In genomic region chr4:171813195-171813955, GRCh38 we compare ENCODE assay signal across 8 cellular contexts. TPM values are rescaled to one million over a fixed set of nuclear protein-coding genes. Genes with fewer than 3 reads are reported as not detected.
A peak's percentile ranks its signal among the peaks of the same experiment; 100 is the strongest.
DNase-seq lines count a peak whose midpoint lies in the region; ATAC-seq lines count a peak whose summit lies in the region.

Gene GALNTL6, plus strand, starts transcription at chr4:171813404.

- H3K18ac ChIP-seq in mesendoderm (ENCODE audit: low read length) = peak within 1 kb of the TSS; percentile 13

- peak within 1 kb of the TSS; percentile 84 for H3K56ac ChIP-seq in mesendoderm (ENCODE audit: low read length)

- no peaks in the 10 kb centered on the region for H3K27me3 ChIP-seq in mesendoderm (ENCODE audit: insufficient read depth, low read length, poor library complexity)

- ATAC-seq in GM19023 (IDR thresholded peaks at IDR 0.05; ENCODE audit: unreplicated experiment) (peak; percentile 47), HG03378 (IDR thresholded peaks at IDR 0.05; ENCODE audit: unreplicated experiment) (peak; percentile 32), left colon (no peak), HG03097 (IDR thresholded peaks at IDR 0.05; ENCODE audit: low FRiP score, unreplicated experiment) (no peak), HG03571 (IDR thresholded peaks at IDR 0.05; ENCODE audit: unreplicated experiment) (no peak)

- H3K4me3 ChIP-seq in mesendoderm (ENCODE audit: low read length) = peak within 1 kb of the TSS; percentile 66

- H3K4me1 ChIP-seq in mesendoderm (ENCODE audit: control insufficient read depth, low read depth, low read length) = peaks cover 5% of the 10 kb centered on the region

- no peaks in the 10 kb centered on the region for H3K79me1 ChIP-seq in mesendoderm (ENCODE audit: low read length)

- WGBS in mesendoderm (ENCODE audit: extremely low coverage, insufficient coverage, low lambda C conversion rate) = no CpG with 5 or more reads among the region's 75 CpGs

- H2BK120ac ChIP-seq in mesendoderm (ENCODE audit: low read depth, low read length) = no peak within 1 kb of the TSS

- H4K8ac ChIP-seq in mesendoderm (ENCODE audit: low read depth, low read length) = no peak within 1 kb of the TSS

- H2BK15ac ChIP-seq in mesendoderm (replicated peaks; ENCODE audit: low read depth) = no peak within 1 kb of the TSS

- H2AK5ac ChIP-seq in mesendoderm (ENCODE audit: low read length) = no peak within 1 kb of the TSS

- no peaks in the 10 kb centered on the region for H3K36me3 ChIP-seq in mesendoderm (ENCODE audit: control insufficient read depth, insufficient read depth, low read length)

- no peaks in the 10 kb centered on the region for H3K79me2 ChIP-seq in mesendoderm (ENCODE audit: control insufficient read depth, insufficient read depth, low read length)

- no peak within 1 kb of the TSS for H4K5ac ChIP-seq in mesendoderm (ENCODE audit: low read length)

- DNase-seq in caudate nucleus (lab: John Stamatoyannopoulos, UW) (peak in 31 of 61 donors; percentile 5 to 64 (median 42)), mesendoderm (peak; percentile 53), NCI-H146 (lab: John Stamatoyannopoulos, UW) (no peak), left colon (no peak)

- H3K9ac ChIP-seq in mesendoderm (ENCODE audit: low read length) = peak within 1 kb of the TSS; percentile 61

- intact Hi-C loops in left colon (cut with DNase I, micrococcal nuclease) = no loop called here

- H3K23ac ChIP-seq in mesendoderm (ENCODE audit: low read length) = peak within 1 kb of the TSS; percentile 48

- H3K4me2 ChIP-seq in mesendoderm (ENCODE audit: low read length) = peak within 1 kb of the TSS; percentile 99

- H3K4ac ChIP-seq in mesendoderm (ENCODE audit: low read depth, low read length) = peak within 1 kb of the TSS; percentile 9

- no peak within 1 kb of the TSS for H2BK5ac ChIP-seq in mesendoderm (ENCODE audit: low read length)

- H3K27ac ChIP-seq in caudate nucleus (ENCODE audit: low read depth, low read length) (peak within 1 kb of the TSS; percentile 55), mesendoderm (ENCODE audit: low read depth, low read length) (no peak within 1 kb of the TSS)

RNA-seq across cellular contexts. Expression of gene GALNTL6, which starts in this region (rescaled TPM):
- polyA plus RNA-seq in mesendoderm (2013, experiment 1 of 2) = 0.31 TPM
- polyA plus RNA-seq in mesendoderm (2013, experiment 2 of 2) = 0.52 TPM
- under 1 TPM; 0.20 to 0.21 TPM for total RNA-seq in left colon

Comparison
In these comparisons a context has a peak if more than half of its experiments do, and no peak if none do; other contexts are left out.
1. ATAC-seq: peak in GM19023 (single experiment) and HG03378 (single experiment); none in left colon (single experiment), HG03097 (single experiment) and HG03571 (single experiment).
2. DNase-seq: peak in caudate nucleus (31 of 61) and mesendoderm (single experiment); none in NCI-H146 (single experiment) and left colon (0 of 2).